1 cellular context compared by ENCODE assay signal in genomic region chr4:10662937-10663336, GRCh38.
TF ChIP-seq lines count a peak whose summit lies in the region.

No MANE protein-coding gene starts in this region.

TF ChIP-seq in GM23338, 12 proteins besides CTCF, POLR2A, EP300 and RAD21 (continued from another document):
- TF ChIP-seq, protein P1, sequence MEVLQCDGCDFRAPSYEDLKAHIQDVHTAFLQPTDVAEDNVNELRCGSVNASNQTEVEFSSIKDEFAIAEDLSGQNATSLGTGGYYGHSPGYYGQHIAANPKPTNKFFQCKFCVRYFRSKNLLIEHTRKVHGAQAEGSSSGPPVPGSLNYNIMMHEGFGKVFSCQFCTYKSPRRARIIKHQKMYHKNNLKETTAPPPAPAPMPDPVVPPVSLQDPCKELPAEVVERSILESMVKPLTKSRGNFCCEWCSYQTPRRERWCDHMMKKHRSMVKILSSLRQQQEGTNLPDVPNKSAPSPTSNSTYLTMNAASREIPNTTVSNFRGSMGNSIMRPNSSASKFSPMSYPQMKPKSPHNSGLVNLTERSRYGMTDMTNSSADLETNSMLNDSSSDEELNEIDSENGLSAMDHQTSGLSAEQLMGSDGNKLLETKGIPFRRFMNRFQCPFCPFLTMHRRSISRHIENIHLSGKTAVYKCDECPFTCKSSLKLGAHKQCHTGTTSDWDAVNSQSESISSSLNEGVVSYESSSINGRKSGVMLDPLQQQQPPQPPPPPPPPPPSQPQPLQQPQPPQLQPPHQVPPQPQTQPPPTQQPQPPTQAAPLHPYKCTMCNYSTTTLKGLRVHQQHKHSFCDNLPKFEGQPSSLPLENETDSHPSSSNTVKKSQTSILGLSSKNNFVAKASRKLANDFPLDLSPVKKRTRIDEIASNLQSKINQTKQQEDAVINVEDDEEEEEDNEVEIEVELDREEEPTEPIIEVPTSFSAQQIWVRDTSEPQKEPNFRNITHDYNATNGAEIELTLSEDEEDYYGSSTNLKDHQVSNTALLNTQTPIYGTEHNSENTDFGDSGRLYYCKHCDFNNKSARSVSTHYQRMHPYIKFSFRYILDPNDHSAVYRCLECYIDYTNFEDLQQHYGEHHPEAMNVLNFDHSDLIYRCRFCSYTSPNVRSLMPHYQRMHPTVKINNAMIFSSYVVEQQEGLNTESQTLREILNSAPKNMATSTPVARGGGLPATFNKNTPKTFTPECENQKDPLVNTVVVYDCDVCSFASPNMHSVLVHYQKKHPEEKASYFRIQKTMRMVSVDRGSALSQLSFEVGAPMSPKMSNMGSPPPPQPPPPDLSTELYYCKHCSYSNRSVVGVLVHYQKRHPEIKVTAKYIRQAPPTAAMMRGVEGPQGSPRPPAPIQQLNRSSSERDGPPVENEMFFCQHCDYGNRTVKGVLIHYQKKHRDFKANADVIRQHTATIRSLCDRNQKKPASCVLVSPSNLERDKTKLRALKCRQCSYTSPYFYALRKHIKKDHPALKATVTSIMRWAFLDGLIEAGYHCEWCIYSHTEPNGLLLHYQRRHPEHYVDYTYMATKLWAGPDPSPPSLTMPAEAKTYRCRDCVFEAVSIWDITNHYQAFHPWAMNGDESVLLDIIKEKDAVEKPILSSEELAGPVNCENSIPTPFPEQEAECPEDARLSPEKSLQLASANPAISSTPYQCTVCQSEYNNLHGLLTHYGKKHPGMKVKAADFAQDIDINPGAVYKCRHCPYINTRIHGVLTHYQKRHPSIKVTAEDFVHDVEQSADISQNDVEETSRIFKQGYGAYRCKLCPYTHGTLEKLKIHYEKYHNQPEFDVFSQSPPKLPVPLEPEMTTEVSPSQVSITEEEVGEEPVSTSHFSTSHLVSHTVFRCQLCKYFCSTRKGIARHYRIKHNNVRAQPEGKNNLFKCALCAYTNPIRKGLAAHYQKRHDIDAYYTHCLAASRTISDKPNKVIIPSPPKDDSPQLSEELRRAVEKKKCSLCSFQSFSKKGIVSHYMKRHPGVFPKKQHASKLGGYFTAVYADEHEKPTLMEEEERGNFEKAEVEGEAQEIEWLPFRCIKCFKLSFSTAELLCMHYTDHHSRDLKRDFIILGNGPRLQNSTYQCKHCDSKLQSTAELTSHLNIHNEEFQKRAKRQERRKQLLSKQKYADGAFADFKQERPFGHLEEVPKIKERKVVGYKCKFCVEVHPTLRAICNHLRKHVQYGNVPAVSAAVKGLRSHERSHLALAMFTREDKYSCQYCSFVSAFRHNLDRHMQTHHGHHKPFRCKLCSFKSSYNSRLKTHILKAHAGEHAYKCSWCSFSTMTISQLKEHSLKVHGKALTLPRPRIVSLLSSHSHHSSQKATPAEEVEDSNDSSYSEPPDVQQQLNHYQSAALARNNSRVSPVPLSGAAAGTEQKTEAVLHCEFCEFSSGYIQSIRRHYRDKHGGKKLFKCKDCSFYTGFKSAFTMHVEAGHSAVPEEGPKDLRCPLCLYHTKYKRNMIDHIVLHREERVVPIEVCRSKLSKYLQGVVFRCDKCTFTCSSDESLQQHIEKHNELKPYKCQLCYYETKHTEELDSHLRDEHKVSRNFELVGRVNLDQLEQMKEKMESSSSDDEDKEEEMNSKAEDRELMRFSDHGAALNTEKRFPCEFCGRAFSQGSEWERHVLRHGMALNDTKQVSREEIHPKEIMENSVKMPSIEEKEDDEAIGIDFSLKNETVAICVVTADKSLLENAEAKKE (CRISPR knock-in tag; IDR thresholded peaks at IDR 0.05), result no peak
- TF ChIP-seq EZH2 (IDR thresholded peaks at IDR 0.05; ENCODE audit: low read depth, unreplicated experiment), result no peak
- TF ChIP-seq STAT1 (IDR thresholded peaks at IDR 0.05; ENCODE audit: unreplicated experiment), result no peak
- no peak for TF ChIP-seq ZNF114 (CRISPR knock-in tag; IDR thresholded peaks at IDR 0.05)
- no peak for TF ChIP-seq JUNB (IDR thresholded peaks at IDR 0.05; ENCODE audit: unreplicated experiment)
